10 cellular contexts compared by ENCODE assay signal in the genomic region with DNA sequence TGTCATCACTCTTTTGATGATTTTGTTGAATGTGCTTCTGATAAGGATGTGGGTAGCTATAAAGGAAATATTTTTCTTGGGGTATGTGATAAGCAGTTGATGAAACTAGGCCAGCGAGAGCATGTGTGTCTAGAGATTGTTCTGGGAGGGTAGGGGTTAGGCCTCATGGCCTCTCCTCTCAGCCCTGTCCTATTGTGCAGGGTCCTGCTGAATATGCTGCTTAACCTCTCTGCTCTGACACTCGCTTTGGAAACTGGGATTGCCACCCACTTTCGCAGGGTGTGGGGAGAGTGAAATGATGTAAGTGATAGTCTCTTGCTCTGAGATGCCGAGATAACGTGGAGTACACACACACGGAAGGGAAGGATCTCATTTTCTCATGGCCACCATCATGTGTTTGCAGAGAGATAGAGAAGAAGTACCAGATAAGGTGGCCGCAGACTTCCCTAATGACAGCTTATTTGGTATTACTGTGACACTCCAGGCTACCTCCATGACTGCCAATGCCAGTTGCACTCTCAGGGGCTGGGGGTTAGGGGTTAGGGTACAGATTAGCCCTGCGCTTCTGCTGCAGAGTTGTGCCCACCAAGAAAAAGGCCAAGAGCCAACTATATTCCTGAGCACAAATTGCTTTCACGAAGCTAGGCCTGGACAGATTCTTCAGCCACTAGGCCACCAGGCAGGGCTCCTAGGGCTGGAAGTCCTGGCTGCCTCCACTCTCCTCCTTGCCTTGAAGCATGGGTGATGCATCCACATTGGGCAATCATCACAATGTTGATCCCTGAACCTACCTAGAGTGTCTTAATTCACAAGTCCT. TPM values are rescaled to one million over a fixed set of nuclear protein-coding genes. Genes with fewer than 3 reads are reported as not detected.
DNase-seq lines count a peak whose midpoint lies in the region; ATAC-seq, FAIRE-seq and TF ChIP-seq lines count a peak whose summit lies in the region.
"Had no signal": no experiment of that assay in that cellular context is flagged by ENCODE, and none has a peak within 500 bp of the region (broad histone marks: within the 10 kb centered on the region; RNA-seq: fewer than 3 reads in every experiment).

No MANE protein-coding gene starts in this region.

- peaks cover 50% of the 10 kb centered on the region for H3K4me1 ChIP-seq in GM12878 (ENCODE audit: control insufficient read depth, insufficient read depth, low read length)

- WGBS in GM12878 (ENCODE audit: insufficient coverage, insufficient replicate concordance, low lambda C conversion rate, missing lambda C conversion rate): 97% methylated on average over 9 of the region's 9 CpGs

- SMC1A ChIA-PET in GM12878 (lab: Charles Lee; ENCODE audit: uncharacterized antibody, unreplicated experiment): interaction anchor here (1.0 to 34.8 kb wide), 6 partner anchors 12 to 71 kb away, joined by 3 to 1117 read pairs (median 246); a partner anchor contains a TSS

- intact Hi-C loops in GM12878 (cut with micrococcal nuclease; ENCODE audit: unreplicated experiment): loop anchor here (10.0 kb wide), 1 partner anchor 306 kb away; no protein-coding TSS in a partner anchor

- H3K4me2 ChIP-seq in GM12878 (ENCODE audit: control insufficient read depth, insufficient read depth): no peak overlapping the region

- POLR2A ChIA-PET in GM12878 (lab: Charles Lee): interaction anchor here (0.5 to 20.9 kb wide), 6 partner anchors 10 to 260 kb away, joined by 3 to 657 read pairs (median 3); a partner anchor contains a TSS

- in situ Hi-C loops in GM12878 (cut with MboI): no loop called here

- no peaks in the 10 kb centered on the region for H4K20me1 ChIP-seq in GM12878 (ENCODE audit: control insufficient read depth, insufficient read depth)

- FAIRE-seq in GM12878 (lab: Jason Lieb, UNC): no peak

- H2AFZ ChIP-seq in GM12878 (ENCODE audit: control insufficient read depth, low read depth, low read length): no peak overlapping the region

- H3K79me2 ChIP-seq in GM12878 (ENCODE audit: control insufficient read depth, insufficient read depth, low read length): peaks cover 92% of the 10 kb centered on the region

- H3K36me3 ChIP-seq in GM12878 (ENCODE audit: control insufficient read depth in 2 of 2, insufficient read depth in 2 of 2, low read length in 1 of 2): peaks cover 0 to 3% of the 10 kb centered on the region in 2 experiments; a peak in 2 of 4 replicates

- no peak for TF ChIP-seq CTCF in GM12878 (IDR thresholded peaks at IDR 0.05 in 2 of 3, conservative IDR thresholded peaks at IDR 0.05 in 1 of 3; ENCODE audit: control insufficient read depth in 2 of 3, extremely low read depth in 1 of 3, insufficient read depth in 1 of 3, low read depth in 3 of 3, low read length in 3 of 3)

- TF ChIP-seq EP300 in GM12878 (IDR thresholded peaks at IDR 0.05; ENCODE audit: borderline replicate concordance in 1 of 2, control insufficient read depth in 1 of 2, low read depth in 2 of 2, low read length in 2 of 2): no peak

- H3K27ac ChIP-seq in GM12878 (ENCODE audit: control insufficient read depth, insufficient read depth) (no peak overlapping the region; the same call in 1 of the 2 replicates), skin epidermis (peak overlapping the region in 12 of 21 experiments; percentile 26 to 85 (median 51))

- H3K4me3 ChIP-seq in GM12878 (no peak overlapping the region), skin epidermis (no peak overlapping the region)

- no peaks in the 10 kb centered on the region for H3K9me3 ChIP-seq in GM12878 (replicated peaks; ENCODE audit: control insufficient read depth, insufficient read depth, low read length)

- no peak for TF ChIP-seq POLR2A in GM12878 (IDR thresholded peaks at IDR 0.05; ENCODE audit: low read depth, low read length)

- RAD21 ChIA-PET in GM12878 (lab: Charles Lee; ENCODE audit: unreplicated experiment): interaction anchor here (1.3 to 18.7 kb wide), 6 partner anchors 8 to 78 kb away, joined by 3 to 501 read pairs (median 50); a partner anchor contains a TSS

- TF ChIP-seq RAD21 in GM12878 (IDR thresholded peaks at IDR 0.05; ENCODE audit: insufficient read depth, low read depth, low read length): no peak

- no TSS peak for BruUV-seq in GM12878 (replicated peaks; lab: Mats Ljungman, UMichigan)

- CTCF ChIA-PET in GM12878 (lab: Yijun Ruan, JAX): interaction anchor here (6.0 to 20.3 kb wide), 3 partner anchors 16 to 80 kb away, joined by 61 to 261 read pairs (median 187); no protein-coding TSS in a partner anchor

- DNase-seq in GDM1 (lab: John Stamatoyannopoulos, UW): peak; percentile 27
- peak; percentile 39 for DNase-seq in T-helper 9 cell
- no peak for DNase-seq in GM12878 (ENCODE audit: low read depth, low spot score)
- DNase-seq in DMS 273 (lab: John Stamatoyannopoulos, UW; ENCODE audit: unreplicated experiment): no peak
- no peak for DNase-seq in DMS153 (lab: John Stamatoyannopoulos, UW)
- DNase-seq in NCI-H510A treated with DMSO at 0.1 percent for 48 hours (lab: John Stamatoyannopoulos, UW): no peak
- no peak for DNase-seq in SHP77 (lab: John Stamatoyannopoulos, UW)
- DNase-seq: NCI-H345 had no signal

- no peak for ATAC-seq in GM12878
- ATAC-seq: HCT116 had no signal

- no peak overlapping the region for H3K9ac ChIP-seq in GM12878 (ENCODE audit: control insufficient read depth, insufficient read depth, low read length)

- H3K27me3 ChIP-seq in GM12878 (replicated peaks in 1 of 2; ENCODE audit: control insufficient read depth in 2 of 2, insufficient read depth in 2 of 2, low read length in 1 of 2): no peaks in the 10 kb centered on the region

TF ChIP-seq in GM12878, 131 proteins besides CTCF, POLR2A, EP300 and RAD21:
- no peak for TF ChIP-seq SIN3A (IDR thresholded peaks at IDR 0.05; ENCODE audit: low read depth, low read length)
- TF ChIP-seq YY1 (IDR thresholded peaks at IDR 0.05; ENCODE audit: low read depth, low read length): 0 out of 2 replicates have a peak, but pooled peaks have one; percentile 19

RNA-seq across cellular contexts. Expression of a gene that starts 25.2 kb away (rescaled TPM):
- total RNA-seq in GM12878 (2013; cell fraction: nucleolus; rRNA removed): 75.1 and 80.9 TPM in 2 replicates
- total RNA-seq in GM12878 (2014; rRNA removed): 140 and 157 TPM in 2 replicates
- 178 and 183 TPM in 2 replicates for total RNA-seq in GM12878 (2014; rRNA removed; fragmentation: Illumina TruSeq; extraction: Trizol)
- 116 and 124 TPM in 2 replicates for total RNA-seq in GM12878 (2021)
- polyA plus RNA-seq in GM12878 (2011; ENCODE audit: low read depth): 51.5 TPM
- 169 and 264 TPM in 2 replicates for polyA plus RNA-seq in GM12878 (2011; rRNA removed)
- 66.2 and 70.2 TPM in 2 replicates for polyA plus RNA-seq in GM12878 (2011; cell fraction: cytosol; rRNA removed)
- polyA plus RNA-seq in GM12878 (2011; cell fraction: nucleus; rRNA removed): 51.6 and 57.2 TPM in 2 replicates
- 82.6 and 119 TPM in 2 replicates for polyA plus RNA-seq in GM12878 (2012)
- 180 and 219 TPM in 2 replicates for polyA plus RNA-seq in GM12878 (2014; fragmentation: Illumina TruSeq; extraction: Trizol)
- polyA plus RNA-seq in GM12878 (2014; fragmentation: Nextera tagmentation; extraction: Ambion mirVana): 100 to 1,000 TPM; 217 to 324 TPM
- polyA plus RNA-seq in GM12878 (2014; rRNA removed): 108 and 144 TPM in 2 replicates
- 100 to 1,000 TPM; 177 to 181 TPM for polyA plus RNA-seq in GM12878 (2016; fragmentation: Nextera tagmentation; extraction: Ambion mirVana)
- 69.6 and 132 TPM in 2 replicates for polyA minus RNA-seq in GM12878 (2011; rRNA and poly(A)+ RNA removed)
- 56.4 and 60.0 TPM in 2 replicates for polyA minus RNA-seq in GM12878 (2011; cell fraction: cytosol; rRNA and poly(A)+ RNA removed)
- 30.6 and 45.0 TPM in 2 replicates for polyA minus RNA-seq in GM12878 (2011; cell fraction: nucleus; rRNA and poly(A)+ RNA removed)

Comparison
In these comparisons a context has a peak if more than half of its experiments do, and no peak if none do; other contexts are left out.
1. DNase-seq: peak in GDM1 (single experiment) and T-helper 9 cell (single experiment); none in GM12878 (single experiment), DMS 273 (single experiment), DMS153 (single experiment), NCI-H510A treated with DMSO at 0.1 percent for 48 hours (single experiment) and SHP77 (0 of 2).